In the genomic region with DNA sequence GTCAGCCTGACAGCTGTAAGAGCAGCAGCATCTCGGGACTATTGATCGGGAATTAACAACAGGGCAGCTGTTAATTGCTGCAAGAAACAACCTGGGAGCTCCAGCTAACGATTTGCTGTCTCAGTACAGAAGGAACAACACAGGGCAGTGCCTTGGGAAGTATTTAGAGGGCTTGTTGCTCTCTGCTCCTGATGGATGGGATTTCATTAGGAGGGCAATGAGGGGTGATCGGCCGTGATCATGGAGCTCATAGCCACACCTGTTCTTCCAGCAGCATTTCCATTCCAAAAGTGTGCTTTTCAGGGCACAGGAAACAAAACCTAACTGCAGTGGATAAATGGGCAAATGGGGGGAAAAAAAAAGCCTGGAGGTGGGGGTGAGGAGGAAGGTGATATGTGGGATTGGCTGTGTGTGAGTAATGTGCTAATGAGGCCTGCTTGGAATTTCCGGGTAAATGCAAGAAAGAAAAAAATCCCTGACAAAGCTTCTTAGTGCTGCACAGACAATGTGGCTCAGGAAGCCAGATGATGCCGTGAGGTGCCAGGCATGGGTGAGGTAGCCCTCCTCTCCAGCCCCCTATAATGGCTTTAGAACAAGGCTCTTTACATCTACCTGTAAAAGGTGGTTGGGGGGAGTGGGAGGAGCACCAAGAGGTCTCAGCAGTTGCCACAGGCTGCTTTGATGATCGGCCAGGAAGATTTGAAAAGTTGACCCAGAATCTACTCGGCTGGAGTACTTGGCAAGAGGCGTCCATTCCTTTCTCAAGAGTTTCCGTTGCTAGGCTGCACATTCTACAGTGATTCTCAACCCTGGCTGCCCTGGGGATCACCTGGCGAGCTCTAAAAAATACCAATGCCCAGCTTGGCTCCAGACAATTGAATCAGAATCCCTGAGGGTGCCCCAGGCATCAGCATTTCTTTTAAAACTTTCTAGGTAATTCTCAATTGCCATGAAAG, we compare ENCODE assay signal across 10 cellular contexts.
A peak's percentile ranks its signal among the peaks of the same experiment; 100 is the strongest.
DNase-seq lines count a peak whose midpoint lies in the region; ATAC-seq and TF ChIP-seq lines count a peak whose summit lies in the region.
"Had no signal": no experiment of that assay in that cellular context is flagged by ENCODE, and none has a peak within 500 bp of the region (broad histone marks: within the 10 kb centered on the region; RNA-seq: fewer than 3 reads in every experiment).

No MANE protein-coding gene starts in this region.

- H3K27ac ChIP-seq in body of pancreas (peak overlapping the region in 2 of 4 donors; percentile 9 to 38), iPS-18a (ENCODE audit: low read length) (peak overlapping the region; percentile 59), smooth muscle cell (ENCODE audit: low read depth) (no peak overlapping the region)
- no peak overlapping the region for H3K27ac ChIP-seq in CD8-positive, alpha-beta memory T cell (ENCODE audit: low read depth, low read length)

- H3K9me3 ChIP-seq in body of pancreas (no peaks in the 10 kb centered on the region), iPS-18a (ENCODE audit: control insufficient read depth, low read depth, low read length) (no peaks in the 10 kb centered on the region), smooth muscle cell (replicated peaks; ENCODE audit: low read depth) (no peaks in the 10 kb centered on the region), BE2C (no peaks in the 10 kb centered on the region)
- no peaks in the 10 kb centered on the region for H3K9me3 ChIP-seq in CD8-positive, alpha-beta memory T cell (ENCODE audit: low read length)

- POLR2A ChIA-PET in CD8-positive, alpha-beta memory T cell (lab: Charles Lee), result interaction anchor here (0.7 kb wide), 1 partner anchor 10 kb away, joined by 8 read pairs; no protein-coding TSS in a partner anchor

- ATAC-seq in body of pancreas (peak; percentile 77), GM21717 (IDR thresholded peaks at IDR 0.05; ENCODE audit: unreplicated experiment) (no peak)
- ATAC-seq: HCT116 had no signal

- TF ChIP-seq CTCF in body of pancreas (IDR thresholded peaks at IDR 0.05) (no peak), smooth muscle cell (IDR thresholded peaks at IDR 0.05; ENCODE audit: borderline replicate concordance, insufficient read depth, poor library complexity, severe bottlenecking) (no peak), BE2C (IDR thresholded peaks at IDR 0.05; ENCODE audit: low read depth, low read length) (no peak)

- H3K79me2 ChIP-seq in smooth muscle cell (ENCODE audit: low read depth), result no peaks in the 10 kb centered on the region

- no peak overlapping the region for H3K4me3 Mint-ChIP-seq in CD8-positive, alpha-beta memory T cell

- H3K36me3 ChIP-seq in body of pancreas (replicated peaks in 1 of 2; ENCODE audit: insufficient read depth in 1 of 2, low read depth in 2 of 2) (no peaks in the 10 kb centered on the region), iPS-18a (ENCODE audit: control insufficient read depth, low read depth, low read length) (no peaks in the 10 kb centered on the region), smooth muscle cell (ENCODE audit: low read depth) (no peaks in the 10 kb centered on the region), BE2C (no peaks in the 10 kb centered on the region)
- no peaks in the 10 kb centered on the region for H3K36me3 ChIP-seq in CD8-positive, alpha-beta memory T cell (ENCODE audit: insufficient read depth, low read length)

- H3K4me2 ChIP-seq in smooth muscle cell, result no peak overlapping the region

- DNase-seq in HPDE6-E6E7 (ENCODE audit: extremely low spot score) (peak; percentile 63), body of pancreas (peak in 2 of 4 donors; percentile 20 to 21), smooth muscle cell (lab: John Stamatoyannopoulos, UW; ENCODE audit: unreplicated experiment) (no peak), NCI-H526 treated with DMSO at 0.1 percent for 48 hours (lab: John Stamatoyannopoulos, UW) (no peak), BE2C (no peak)
- no peak for DNase-seq in CD8-positive, alpha-beta memory T cell
- DNase-seq: hippocampal formation had no signal

- H3K27ac Mint-ChIP-seq in CD8-positive, alpha-beta memory T cell, result peak overlapping the region in 1 of 8 donors; percentile 75

- H3K36me3 Mint-ChIP-seq in CD8-positive, alpha-beta memory T cell, result no peaks in the 10 kb centered on the region

- H3K4me1 Mint-ChIP-seq in CD8-positive, alpha-beta memory T cell, result no peaks in the 10 kb centered on the region

- no peaks in the 10 kb centered on the region for H3K27me3 Mint-ChIP-seq in CD8-positive, alpha-beta memory T cell

- 52 to 66% methylated on average over 10 to 12 of the region's 12 CpGs for WGBS in body of pancreas, 2 donors
- WGBS in smooth muscle cell (ENCODE audit: low lambda C conversion rate), result 57% methylated on average over 12 of the region's 12 CpGs

- no peaks in the 10 kb centered on the region for H3K9me3 Mint-ChIP-seq in CD8-positive, alpha-beta memory T cell

- CTCF ChIA-PET in CD8-positive, alpha-beta memory T cell (lab: Charles Lee), result no interaction called here

- no peak for TF ChIP-seq POLR2A in body of pancreas (IDR thresholded peaks at IDR 0.05)

- H3K27me3 ChIP-seq in body of pancreas, result no peaks in the 10 kb centered on the region
- H3K27me3 ChIP-seq in iPS-18a (ENCODE audit: control insufficient read depth, insufficient read depth, low read length), result no peaks in the 10 kb centered on the region
- no peaks in the 10 kb centered on the region for H3K27me3 ChIP-seq in smooth muscle cell (ENCODE audit: low read depth)
- no peaks in the 10 kb centered on the region for H3K27me3 ChIP-seq in CD8-positive, alpha-beta memory T cell (ENCODE audit: insufficient read depth, low read length, poor library complexity, severe bottlenecking)
- H3K27me3 ChIP-seq in BE2C, result no peaks in the 10 kb centered on the region

- H3K9ac ChIP-seq in iPS-18a (ENCODE audit: low read length) (no peak overlapping the region), smooth muscle cell (ENCODE audit: low read depth) (no peak overlapping the region)

- intact Hi-C loops in body of pancreas (cut with DNase I), result no loop called here

- H3F3A ChIP-seq in smooth muscle cell (ENCODE audit: low read depth), result no peaks in the 10 kb centered on the region

- peaks cover 6% of the 10 kb centered on the region for H3K4me1 ChIP-seq in body of pancreas
- H3K4me1 ChIP-seq in iPS-18a (ENCODE audit: control insufficient read depth, low read depth, low read length), result peaks cover 20% of the 10 kb centered on the region
- H3K4me1 ChIP-seq in smooth muscle cell (ENCODE audit: low read depth), result peaks cover 16% of the 10 kb centered on the region
- H3K4me1 ChIP-seq in CD8-positive, alpha-beta memory T cell (ENCODE audit: insufficient read depth, low read length), result no peaks in the 10 kb centered on the region
- no peaks in the 10 kb centered on the region for H3K4me1 ChIP-seq in BE2C

- H4K20me1 ChIP-seq in smooth muscle cell (ENCODE audit: low read depth), result no peaks in the 10 kb centered on the region

- H2AFZ ChIP-seq in smooth muscle cell (ENCODE audit: low read depth), result peak overlapping the region; percentile 50

- H3K4me3 ChIP-seq in body of pancreas (no peak overlapping the region), iPS-18a (ENCODE audit: low read length) (no peak overlapping the region), smooth muscle cell (no peak overlapping the region), BE2C (ENCODE audit: low read depth, low read length) (no peak overlapping the region)
- H3K4me3 ChIP-seq in CD8-positive, alpha-beta memory T cell (ENCODE audit: low read length), result no peak overlapping the region
